In genomic region chr6:105178636-105179035, GRCh38 we compare ENCODE assay signal across 13 cellular contexts. TPM values are rescaled to one million over a fixed set of nuclear protein-coding genes. Genes with fewer than 3 reads are reported as not detected.
DNase-seq lines count a peak whose midpoint lies in the region; ATAC-seq and TF ChIP-seq lines count a peak whose summit lies in the region.
"Had no signal": no experiment of that assay in that cellular context is flagged by ENCODE, and none has a peak within 500 bp of the region (broad histone marks: within the 10 kb centered on the region; RNA-seq: fewer than 3 reads in every experiment).

No MANE protein-coding gene starts in this region.

- H3K4me1 ChIP-seq in left ventricle myocardium inferior (peaks cover 21% of the 10 kb centered on the region), iPS-20b (ENCODE audit: insufficient read depth, low read length) (peaks cover 23% of the 10 kb centered on the region)

- peaks cover 52% of the 10 kb centered on the region for H3K27me3 ChIP-seq in left ventricle myocardium inferior (ENCODE audit: low read depth)
- H3K27me3 ChIP-seq in iPS-20b (ENCODE audit: insufficient read depth, low read length), result peaks cover 33% of the 10 kb centered on the region

- H3K4me3 ChIP-seq in left ventricle myocardium inferior (peak overlapping the region; percentile 70), iPS-20b (ENCODE audit: low read length) (peak overlapping the region; percentile 82; the same call in 1 of the 2 replicates)

- intact Hi-C loops in left ventricle myocardium inferior (cut with micrococcal nuclease) (no loop called here), Right ventricle myocardium inferior (cut with DNase I) (loop anchor here (2.0 kb wide), 1 partner anchor 122 kb away; no protein-coding TSS in a partner anchor)
- intact Hi-C loops in activated naive CD4-positive, alpha-beta T cell treated with anti-CD3 and anti-CD28 coated beads for 36 hours (cut with micrococcal nuclease), result no loop called here

- no peak for ATAC-seq in Right ventricle myocardium inferior
- ATAC-seq in central memory CD8-positive, alpha-beta T cell (replicated peaks; ENCODE audit: extremely low read depth, poor library complexity, severe bottlenecking), result no peak

- H3K36me3 ChIP-seq in left ventricle myocardium inferior (no peaks in the 10 kb centered on the region), iPS-20b (ENCODE audit: insufficient read depth, low read depth, low read length) (no peaks in the 10 kb centered on the region)
- H3K36me3 ChIP-seq: uterus had no signal

- TF ChIP-seq CTCF in left ventricle myocardium inferior (IDR thresholded peaks at IDR 0.05; ENCODE audit: borderline replicate concordance), result no peak
- no peak for TF ChIP-seq CTCF in type B pancreatic cell (conservative IDR thresholded peaks at IDR 0.05)

- no peaks in the 10 kb centered on the region for H3K36me3 Mint-ChIP-seq in central memory CD8-positive, alpha-beta T cell (ENCODE audit: insufficient read depth)
- no peaks in the 10 kb centered on the region for H3K36me3 Mint-ChIP-seq in type B pancreatic cell
- no peaks in the 10 kb centered on the region for H3K36me3 Mint-ChIP-seq in activated naive CD4-positive, alpha-beta T cell treated with anti-CD3 and anti-CD28 coated beads for 36 hours (ENCODE audit: low read depth)

- H3K27ac ChIP-seq in left ventricle myocardium inferior (replicated peaks) (peak overlapping the region; percentile 93), iPS-20b (ENCODE audit: low read length) (no peak overlapping the region)
- H3K27ac ChIP-seq: uterus had no signal

- no peak overlapping the region for H3K27ac Mint-ChIP-seq in central memory CD8-positive, alpha-beta T cell (ENCODE audit: low read depth)
- H3K27ac Mint-ChIP-seq in type B pancreatic cell, result no peak overlapping the region
- H3K27ac Mint-ChIP-seq in activated naive CD4-positive, alpha-beta T cell treated with anti-CD3 and anti-CD28 coated beads for 36 hours, result no peak overlapping the region
- H3K27ac Mint-ChIP-seq: activated CD8-positive, alpha-beta T cell treated with anti-CD3 and anti-CD28 coated beads, Interleukin-2, amount 10 ng/mL, durations not matched to agents 7 days and 5 days had no signal

- H3K9me3 Mint-ChIP-seq in central memory CD8-positive, alpha-beta T cell, result no peaks in the 10 kb centered on the region
- no peaks in the 10 kb centered on the region for H3K9me3 Mint-ChIP-seq in type B pancreatic cell
- H3K9me3 Mint-ChIP-seq in activated naive CD4-positive, alpha-beta T cell treated with anti-CD3 and anti-CD28 coated beads for 36 hours, result no peaks in the 10 kb centered on the region

- H3K9me3 ChIP-seq in left ventricle myocardium inferior (replicated peaks), result no peaks in the 10 kb centered on the region
- H3K9me3 ChIP-seq in iPS-20b (ENCODE audit: insufficient read depth, low read depth, low read length), result no peaks in the 10 kb centered on the region
- H3K9me3 ChIP-seq: uterus had no signal

- peak overlapping the region; percentile 32 for H3K4me3 Mint-ChIP-seq in central memory CD8-positive, alpha-beta T cell
- H3K4me3 Mint-ChIP-seq in type B pancreatic cell, result peak overlapping the region; percentile 84
- no peak overlapping the region for H3K4me3 Mint-ChIP-seq in activated naive CD4-positive, alpha-beta T cell treated with anti-CD3 and anti-CD28 coated beads for 36 hours
- H3K4me3 Mint-ChIP-seq: activated CD8-positive, alpha-beta T cell treated with anti-CD3 and anti-CD28 coated beads, Interleukin-2, amount 10 ng/mL, durations not matched to agents 7 days and 5 days had no signal

- CTCF ChIA-PET in activated naive CD4-positive, alpha-beta T cell treated with anti-CD3 and anti-CD28 coated beads for 36 hours (lab: Charles Lee), result interaction anchor here (0.6 kb wide), 1 partner anchor 185 kb away, joined by 3 read pairs; no protein-coding TSS in a partner anchor

- DNase-seq in left ventricle myocardium inferior (no peak), Right ventricle myocardium inferior (ENCODE audit: missing footprints) (no peak), type B pancreatic cell (ENCODE audit: extremely low spot score, unreplicated experiment) (no peak), RPMI8226 (no peak), NCI-H526 treated with DMSO at 0.1 percent for 48 hours (lab: John Stamatoyannopoulos, UW) (no peak)
- no peak for DNase-seq in central memory CD8-positive, alpha-beta T cell (ENCODE audit: low spot score in 2 of 2)
- DNase-seq in activated naive CD4-positive, alpha-beta T cell treated with anti-CD3 and anti-CD28 coated beads for 36 hours, result no peak
- DNase-seq: activated CD8-positive, alpha-beta T cell treated with anti-CD3 and anti-CD28 coated beads, Interleukin-2, amount 10 ng/mL, durations not matched to agents 7 days and 5 days; activated gamma-delta T cell treated with Interleukin-2 at 50 U/mL for 16 hours; GOT3; NCI-H226; uterus had no signal

- peaks cover 5% of the 10 kb centered on the region for H3K4me1 Mint-ChIP-seq in central memory CD8-positive, alpha-beta T cell
- H3K4me1 Mint-ChIP-seq in type B pancreatic cell (ENCODE audit: unreplicated experiment), result peaks cover 13% of the 10 kb centered on the region
- no peaks in the 10 kb centered on the region for H3K4me1 Mint-ChIP-seq in activated naive CD4-positive, alpha-beta T cell treated with anti-CD3 and anti-CD28 coated beads for 36 hours (ENCODE audit: low read depth)

- 0 out of 2 replicates have a peak overlapping the region, but pooled peaks have one; percentile 61 for H3K9ac ChIP-seq in iPS-20b (ENCODE audit: low read depth, low read length)

- H3K27me3 Mint-ChIP-seq in central memory CD8-positive, alpha-beta T cell, result peaks cover 68% of the 10 kb centered on the region
- H3K27me3 Mint-ChIP-seq in type B pancreatic cell, result peaks cover 50% of the 10 kb centered on the region
- peaks cover 39% of the 10 kb centered on the region for H3K27me3 Mint-ChIP-seq in activated naive CD4-positive, alpha-beta T cell treated with anti-CD3 and anti-CD28 coated beads for 36 hours (ENCODE audit: low read depth)

RNA-seq across cellular contexts. Expression of gene POPDC3, which starts 1.2 kb away (rescaled TPM):
- 56.9 TPM for total RNA-seq in left ventricle myocardium inferior
- total RNA-seq in Right ventricle myocardium inferior, result 47.8 TPM
- total RNA-seq in type B pancreatic cell (ENCODE audit: low replicate concordance), result 1.1 and 6.0 TPM in 2 replicates
- total RNA-seq in activated naive CD4-positive, alpha-beta T cell treated with anti-CD3 and anti-CD28 coated beads for 36 hours, result not detected
- total RNA-seq: activated CD8-positive, alpha-beta T cell treated with anti-CD3 and anti-CD28 coated beads, Interleukin-2, amount 10 ng/mL, durations not matched to agents 7 days and 5 days had no signal
